Comparison of ENCODE assay signal across 11 cellular contexts in genomic region chrX:143171703-143172102, GRCh38.
"Had no signal": no experiment of that assay in that cellular context is flagged by ENCODE, and none has a peak within 500 bp of the region (broad histone marks: within the 10 kb centered on the region; RNA-seq: fewer than 3 reads in every experiment).

No MANE protein-coding gene starts in this region.

- H3K4me3 Mint-ChIP-seq: GM23338, H9, HFFc6 had no signal

- FAIRE-seq: H1, H54 had no signal

- H3K36me3 ChIP-seq: HAP-1 had no signal

- H3K4me1 Mint-ChIP-seq: GM23338, H9 had no signal

- H3K4me3 ChIP-seq: GM23248, GM23338, HAP-1 had no signal

- DNase-seq: GM23248, GOT3, H7, H9, HCEC 1CT, HFFc6 had no signal

- H3K9me3 Mint-ChIP-seq: GM23338 had no signal

- H3K27ac ChIP-seq: GM23248 had no signal

- ATAC-seq: GM23338, HCT116 had no signal

- H3K4me1 ChIP-seq: HAP-1 had no signal

- H3K9me3 ChIP-seq: HAP-1 had no signal
